Comparison of ENCODE assay signal across 8 cellular contexts in the genomic region with DNA sequence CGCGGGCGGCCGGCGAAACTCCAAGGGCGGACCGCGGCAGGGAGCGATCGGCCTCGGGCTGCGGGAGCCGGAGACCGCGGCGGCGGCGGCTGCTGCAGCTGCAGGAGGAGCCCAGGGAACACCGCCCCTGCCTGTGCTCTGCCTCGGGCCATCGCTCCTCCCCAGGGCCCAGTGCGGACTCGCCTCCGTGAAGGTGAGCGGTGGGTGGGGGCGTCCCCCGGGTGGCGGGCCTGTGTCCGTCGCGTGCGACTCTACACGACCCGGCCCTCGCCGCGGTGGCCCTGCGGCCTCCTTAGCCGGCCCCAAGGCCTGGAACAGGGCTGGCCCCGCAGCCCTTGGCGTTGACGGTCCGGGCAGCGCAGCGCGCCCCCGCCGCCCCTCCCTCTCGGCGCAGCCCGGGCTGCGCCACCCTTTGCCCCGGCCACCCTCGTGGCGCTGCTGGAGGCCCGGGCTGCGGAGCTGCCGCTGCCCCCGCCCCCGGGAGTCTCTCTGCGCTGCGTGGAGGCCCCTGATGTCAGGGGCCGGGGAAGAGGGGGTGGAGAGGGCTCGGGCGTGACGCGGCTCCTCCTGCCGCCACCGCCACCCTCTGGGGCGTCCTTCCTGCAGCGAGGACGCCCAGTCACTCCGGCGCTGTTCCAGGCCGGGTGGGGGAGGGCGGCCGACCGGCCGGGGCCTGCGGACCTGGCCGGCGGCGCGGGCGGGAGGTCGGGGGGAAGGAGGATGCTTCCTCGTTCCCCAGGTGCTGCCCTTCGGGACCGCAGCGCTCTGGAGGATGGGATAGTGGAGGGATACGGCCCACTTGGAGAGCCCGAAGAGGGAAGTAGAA. TPM values are rescaled to one million over a fixed set of nuclear protein-coding genes. Genes with fewer than 3 reads are reported as not detected.
DNase-seq lines count a peak whose midpoint lies in the region; TF ChIP-seq lines count a peak whose summit lies in the region.

No MANE protein-coding gene starts in this region.

- CTCF ChIA-PET in HEK293 (lab: Yijun Ruan, JAX), result interaction anchor here (0.6 to 1.2 kb wide), 5 partner anchors 13 to 1629 kb away, joined by 3 to 4 read pairs (median 3); no protein-coding TSS in a partner anchor

- peaks cover 10 to 11% of the 10 kb centered on the region in 2 experiments for H3K27me3 ChIP-seq in mesenchymal stem cell (ENCODE audit: control insufficient read depth in 1 of 2, insufficient read depth in 1 of 2, low read length in 2 of 2)

- H3K79me1 ChIP-seq in mesenchymal stem cell (replicated peaks; ENCODE audit: low read length, poor library complexity, severe bottlenecking), result peaks cover 10% of the 10 kb centered on the region

- peak overlapping the region; percentile 40 for H2BK5ac ChIP-seq in mesenchymal stem cell (ENCODE audit: low read depth, low read length, poor library complexity, severe bottlenecking)

- no peak overlapping the region for H2BK120ac ChIP-seq in mesenchymal stem cell (ENCODE audit: low read depth, low read length)

- peak overlapping the region; percentile 92 for H4K91ac ChIP-seq in mesenchymal stem cell (ENCODE audit: low read length)

- H3K4ac ChIP-seq in mesenchymal stem cell (ENCODE audit: low read depth in 1 of 2, low read length in 2 of 2), result peak overlapping the region; percentile 54 to 96

- H3K4me1 ChIP-seq in HEK293 (ENCODE audit: control insufficient read depth, insufficient read depth, low read length) (peaks cover 19% of the 10 kb centered on the region), mesenchymal stem cell (ENCODE audit: control insufficient read depth, insufficient read depth, low read depth, low read length) (peaks cover 14% of the 10 kb centered on the region)

- no peak overlapping the region for H2AK5ac ChIP-seq in mesenchymal stem cell (ENCODE audit: low read length, severe bottlenecking)

- H3K4me3 ChIP-seq in HEK293 (ENCODE audit: low read depth, low read length) (peak overlapping the region; percentile 91), mesenchymal stem cell (ENCODE audit: insufficient read depth in 1 of 2, low read depth in 1 of 2, low read length in 2 of 2) (peak overlapping the region; percentile 95 to 96)

- peak overlapping the region; percentile 92 to 97 for H3K18ac ChIP-seq in mesenchymal stem cell (ENCODE audit: low read depth in 1 of 2, low read length in 2 of 2)

- H2BK12ac ChIP-seq in mesenchymal stem cell (ENCODE audit: low read length in 2 of 2), result peak overlapping the region in 1 of 2 experiments; percentile 68

- WGBS in mesenchymal stem cell, result under 1% methylated on average over 64 of the region's 92 CpGs

- POLR2A ChIA-PET in HEK293 (lab: Yijun Ruan, JAX), result interaction anchor here (0.6 to 5.3 kb wide), 21 partner anchors 8 to 826 kb away, joined by 3 to 101 read pairs (median 6); partner anchors contain the start of genes SRSF1 and VEZF1

- H3K9me3 ChIP-seq in HEK293 (ENCODE audit: control insufficient read depth, insufficient read depth, low read depth, low read length) (no peaks in the 10 kb centered on the region), mesenchymal stem cell (ENCODE audit: control insufficient read depth, low read length) (no peaks in the 10 kb centered on the region)

- peaks cover 23 to 40% of the 10 kb centered on the region in 2 experiments for H3K36me3 ChIP-seq in HEK293 (ENCODE audit: control insufficient read depth in 2 of 2, insufficient read depth in 1 of 2, low read length in 2 of 2)
- peaks cover 16 to 39% of the 10 kb centered on the region in 2 experiments for H3K36me3 ChIP-seq in mesenchymal stem cell (ENCODE audit: control insufficient read depth in 1 of 2, insufficient read depth in 2 of 2, low read depth in 1 of 2, low read length in 2 of 2)

- in situ Hi-C loops in GM13976 (cut with MboI; ENCODE audit: low sequenced_read_pairs, unreplicated experiment), result no loop called here

- H2AFZ ChIP-seq in mesenchymal stem cell (ENCODE audit: low read depth, low read length), result no peak overlapping the region

- H2BK15ac ChIP-seq in mesenchymal stem cell (ENCODE audit: low read depth, poor library complexity, severe bottlenecking), result no peak overlapping the region

- no peak for TF ChIP-seq CTCF in GM13976 (IDR thresholded peaks at IDR 0.05; ENCODE audit: borderline replicate concordance, control extremely low read depth, extremely low read depth, insufficient read depth, missing control alignments)
- no peak for TF ChIP-seq CTCF in HEK293 (tag by site-specific recombination; IDR thresholded peaks at IDR 0.05)

- DNase-seq in GM13976 (ENCODE audit: low spot score) (peak; percentile 82), NAMALWA (ENCODE audit: low spot score) (peak; percentile 71), mesenchymal stem cell (peak; percentile 77), GF-D8 (lab: John Stamatoyannopoulos, UW) (no peak)
- peak; percentile 59 to 67 for DNase-seq in activated CD4-positive, alpha-beta T cell treated with anti-CD3 and anti-CD28 coated beads, Interleukin-2, amount 50 U/mL, for 4 hours
- DNase-seq in effector CD8-positive, alpha-beta T cell (lab: John Stamatoyannopoulos, UW), result peak; percentile 44
- DNase-seq in stimulated activated CD8-positive, alpha-beta memory T cell treated with anti-CD3 and anti-CD28 coated beads, Interleukin-15, amount 100 ng/mL, for 1 hour (ENCODE audit: low read depth), result peak; percentile 31

- H3K4me2 ChIP-seq in mesenchymal stem cell (ENCODE audit: low read length, poor library complexity, severe bottlenecking), result peak overlapping the region; percentile 89

- peak overlapping the region; percentile 92 for H3K9ac ChIP-seq in mesenchymal stem cell (ENCODE audit: low read length)

- peak overlapping the region; percentile 20 for H4K8ac ChIP-seq in mesenchymal stem cell (ENCODE audit: low read length)

- peak overlapping the region in 1 of 2 experiments; percentile 98 for H3K14ac ChIP-seq in mesenchymal stem cell (ENCODE audit: low read length in 2 of 2)

- H3K27ac ChIP-seq in HEK293 (ENCODE audit: extremely low read depth, low read depth, low read length) (peak overlapping the region; percentile 90; the same call in 1 of the 2 replicates), mesenchymal stem cell (ENCODE audit: low read length, poor library complexity, severe bottlenecking) (no peak overlapping the region)

- peak overlapping the region; percentile 23 to 97 for H3K23ac ChIP-seq in mesenchymal stem cell (ENCODE audit: low read length in 2 of 2)

TF ChIP-seq in HEK293, 187 proteins besides CTCF, POLR2A, EP300 and RAD21 (continues in another document):
- TF ChIP-seq ZNF350 (tag by site-specific recombination; IDR thresholded peaks at IDR 0.05), result no peak
- peak; percentile 45; the same call in 1 of the 2 replicates for TF ChIP-seq KLF16 (tag by site-specific recombination; IDR thresholded peaks at IDR 0.05)
- TF ChIP-seq EGR2 (tag by site-specific recombination; IDR thresholded peaks at IDR 0.05; ENCODE audit: low read depth), result peak; percentile 61
- no peak for TF ChIP-seq ZNF501 (tag by site-specific recombination; IDR thresholded peaks at IDR 0.05)
- peak; percentile 49; the same call in 1 of the 2 replicates for TF ChIP-seq ZNF148 (tag by site-specific recombination; IDR thresholded peaks at IDR 0.05; ENCODE audit: borderline replicate concordance)
- TF ChIP-seq ZNF561 (tag by site-specific recombination; IDR thresholded peaks at IDR 0.05; ENCODE audit: borderline replicate concordance), result peak; percentile 34; the same call in 1 of the 2 replicates
- peak; percentile 79 for TF ChIP-seq ZFHX2 (tag by site-specific recombination; conservative IDR thresholded peaks at IDR 0.05)
- TF ChIP-seq YY2 (tag by site-specific recombination; IDR thresholded peaks at IDR 0.05), result 0 out of 2 replicates have a peak, but pooled peaks have one; percentile 33
- peak; percentile 89 for TF ChIP-seq GLIS1 (tag by site-specific recombination; IDR thresholded peaks at IDR 0.05)
- TF ChIP-seq, protein P1, sequence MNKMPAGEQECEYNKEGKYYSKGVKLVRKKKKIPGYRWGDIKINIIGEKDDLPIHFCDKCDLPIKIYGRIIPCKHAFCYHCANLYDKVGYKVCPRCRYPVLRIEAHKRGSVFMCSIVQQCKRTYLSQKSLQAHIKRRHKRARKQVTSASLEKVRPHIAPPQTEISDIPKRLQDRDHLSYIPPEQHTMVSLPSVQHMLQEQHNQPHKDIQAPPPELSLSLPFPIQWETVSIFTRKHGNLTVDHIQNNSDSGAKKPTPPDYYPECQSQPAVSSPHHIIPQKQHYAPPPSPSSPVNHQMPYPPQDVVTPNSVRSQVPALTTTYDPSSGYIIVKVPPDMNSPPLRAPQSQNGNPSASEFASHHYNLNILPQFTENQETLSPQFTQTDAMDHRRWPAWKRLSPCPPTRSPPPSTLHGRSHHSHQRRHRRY (tag by site-specific recombination; IDR thresholded peaks at IDR 0.05), result peak; percentile 53; the same call in 1 of the 2 replicates

RNA-seq across cellular contexts. Expression of gene DYNLL2, which starts 0.5 kb away (rescaled TPM):
- 11.2 TPM for polyA plus RNA-seq in mesenchymal stem cell (2013, experiment 1 of 2)
- 11.2 TPM for polyA plus RNA-seq in mesenchymal stem cell (2013, experiment 2 of 2)
